ENCODE assay signal across 20 cellular contexts in genomic region chrX:14886252-14886651, GRCh38. TPM values are rescaled to one million over a fixed set of nuclear protein-coding genes. Genes with fewer than 3 reads are reported as not detected.
DNase-seq lines count a peak whose midpoint lies in the region; ATAC-seq, FAIRE-seq and TF ChIP-seq lines count a peak whose summit lies in the region.
"Had no signal": no experiment of that assay in that cellular context is flagged by ENCODE, and none has a peak within 500 bp of the region (broad histone marks: within the 10 kb centered on the region; RNA-seq: fewer than 3 reads in every experiment).

No MANE protein-coding gene starts in this region.

- WGBS in prostate gland: 86% methylated on average over 3 of the region's 3 CpGs

- H3K36me3 ChIP-seq in left lung (no peaks in the 10 kb centered on the region), upper lobe of right lung (no peaks in the 10 kb centered on the region), prostate gland (no peaks in the 10 kb centered on the region)

- FAIRE-seq in GM19239 (lab: Jason Lieb, UNC): peak; percentile 11
- FAIRE-seq: A204.1, D721Med, HTR-8/SVneo had no signal

- TF ChIP-seq CTCF in left lung (IDR thresholded peaks at IDR 0.05): no peak
- no peak for TF ChIP-seq CTCF in upper lobe of right lung (IDR thresholded peaks at IDR 0.05)
- no peak for TF ChIP-seq CTCF in prostate gland (IDR thresholded peaks at IDR 0.05)

- H3K9me3 ChIP-seq in left lung (no peaks in the 10 kb centered on the region), upper lobe of right lung (no peaks in the 10 kb centered on the region), prostate gland (no peaks in the 10 kb centered on the region)
- H3K9me3 ChIP-seq: Caco-2 had no signal

- intact Hi-C loops in left lung (cut with DNase I): no loop called here
- intact Hi-C loops in upper lobe of right lung (cut with DNase I): no loop called here
- intact Hi-C loops in prostate gland (cut with DNase I): no loop called here

- H3K4me1 ChIP-seq in left lung (no peaks in the 10 kb centered on the region), upper lobe of right lung (no peaks in the 10 kb centered on the region), prostate gland (replicated peaks) (no peaks in the 10 kb centered on the region)
- H3K4me1 ChIP-seq: Caco-2 had no signal

- H3K4me3 Mint-ChIP-seq in activated naive CD8-positive, alpha-beta T cell treated with anti-CD3 and anti-CD28 coated beads, Interleukin-2, amount 50 U/mL, for 24 hours: no peak overlapping the region
- H3K4me3 Mint-ChIP-seq in activated naive CD8-positive, alpha-beta T cell treated with anti-CD3 and anti-CD28 coated beads for 36 hours: no peak overlapping the region
- H3K4me3 Mint-ChIP-seq: CD4-positive, alpha-beta T cell; HFFc6 had no signal

- H3K4me3 ChIP-seq in left lung (no peak overlapping the region), upper lobe of right lung (no peak overlapping the region), prostate gland (no peak overlapping the region)

- H3K27ac Mint-ChIP-seq in activated naive CD8-positive, alpha-beta T cell treated with anti-CD3 and anti-CD28 coated beads, Interleukin-2, amount 50 U/mL, for 24 hours: peak overlapping the region; percentile 9
- H3K27ac Mint-ChIP-seq in activated naive CD8-positive, alpha-beta T cell treated with anti-CD3 and anti-CD28 coated beads for 36 hours: no peak overlapping the region
- H3K27ac Mint-ChIP-seq: CD4-positive, alpha-beta T cell; HFFc6 had no signal

- H3K36me3 Mint-ChIP-seq in activated naive CD8-positive, alpha-beta T cell treated with anti-CD3 and anti-CD28 coated beads, Interleukin-2, amount 50 U/mL, for 24 hours (ENCODE audit: low read depth): peaks cover 6% of the 10 kb centered on the region
- peaks cover 15% of the 10 kb centered on the region for H3K36me3 Mint-ChIP-seq in activated naive CD8-positive, alpha-beta T cell treated with anti-CD3 and anti-CD28 coated beads for 36 hours

- H3K27me3 Mint-ChIP-seq in activated naive CD8-positive, alpha-beta T cell treated with anti-CD3 and anti-CD28 coated beads, Interleukin-2, amount 50 U/mL, for 24 hours: no peaks in the 10 kb centered on the region
- no peaks in the 10 kb centered on the region for H3K27me3 Mint-ChIP-seq in activated naive CD8-positive, alpha-beta T cell treated with anti-CD3 and anti-CD28 coated beads for 36 hours
- H3K27me3 Mint-ChIP-seq: CD4-positive, alpha-beta T cell had no signal

- no peaks in the 10 kb centered on the region for H3K9me3 Mint-ChIP-seq in activated naive CD8-positive, alpha-beta T cell treated with anti-CD3 and anti-CD28 coated beads, Interleukin-2, amount 50 U/mL, for 24 hours
- no peaks in the 10 kb centered on the region for H3K9me3 Mint-ChIP-seq in activated naive CD8-positive, alpha-beta T cell treated with anti-CD3 and anti-CD28 coated beads for 36 hours
- H3K9me3 Mint-ChIP-seq: CD4-positive, alpha-beta T cell; HFFc6 had no signal

- no peak for TF ChIP-seq POLR2A in prostate gland (IDR thresholded peaks at IDR 0.05)

- DNase-seq in activated naive CD8-positive, alpha-beta T cell treated with anti-CD3 and anti-CD28 coated beads, Interleukin-2, amount 50 U/mL, for 24 hours: no peak
- no peak for DNase-seq in activated naive CD8-positive, alpha-beta T cell treated with anti-CD3 and anti-CD28 coated beads for 36 hours
- no peak for DNase-seq in GM19239 (ENCODE audit: insufficient read length, low spot score)
- no peak for DNase-seq in left lung
- DNase-seq in upper lobe of right lung: no peak
- no peak for DNase-seq in DMS79 treated with DMSO at 0.1 percent for 48 hours (lab: John Stamatoyannopoulos, UW)
- DNase-seq in prostate gland (ENCODE audit: low spot score): no peak
- DNase-seq: AML-193; Caco-2; CD4-positive, alpha-beta T cell; GDM1; GOT3; H7; HFFc6; IMR-90 had no signal

- H3K27me3 ChIP-seq in left lung (no peaks in the 10 kb centered on the region), upper lobe of right lung (no peaks in the 10 kb centered on the region), prostate gland (replicated peaks; ENCODE audit: insufficient read depth) (no peaks in the 10 kb centered on the region)

- ATAC-seq in activated naive CD8-positive, alpha-beta T cell treated with anti-CD3 and anti-CD28 coated beads, Interleukin-2, amount 50 U/mL, for 24 hours: no peak
- ATAC-seq in left lung (peak; percentile 82), upper lobe of right lung (peak; percentile 78)
- ATAC-seq: HCT116 had no signal

- peaks cover 26% of the 10 kb centered on the region for H3K4me1 Mint-ChIP-seq in activated naive CD8-positive, alpha-beta T cell treated with anti-CD3 and anti-CD28 coated beads, Interleukin-2, amount 50 U/mL, for 24 hours
- peaks cover 15% of the 10 kb centered on the region for H3K4me1 Mint-ChIP-seq in activated naive CD8-positive, alpha-beta T cell treated with anti-CD3 and anti-CD28 coated beads for 36 hours

- no peak overlapping the region for H3K27ac ChIP-seq in left lung
- no peak overlapping the region for H3K27ac ChIP-seq in upper lobe of right lung
- H3K27ac ChIP-seq in prostate gland: no peak overlapping the region
- H3K27ac ChIP-seq: C4-2B had no signal

RNA-seq across cellular contexts. Expression of gene MOSPD2, which starts 13.0 kb away (rescaled TPM):
- 1 to 10 TPM; 9.1 to 9.6 TPM for total RNA-seq in activated naive CD8-positive, alpha-beta T cell treated with anti-CD3 and anti-CD28 coated beads for 36 hours
- total RNA-seq in left lung (10 to 100 TPM; 22.3 to 29.7 TPM), upper lobe of right lung (34.3 TPM), prostate gland (10 to 100 TPM; 12.1 to 23.1 TPM)

RNA-seq across cellular contexts. Expression of gene FANCB, which starts 13.4 kb away (rescaled TPM):
- total RNA-seq in activated naive CD8-positive, alpha-beta T cell treated with anti-CD3 and anti-CD28 coated beads for 36 hours: 10 to 100 TPM; 13.6 to 14.0 TPM
- total RNA-seq in left lung (1 to 10 TPM; 2.5 to 2.6 TPM), upper lobe of right lung (1.2 TPM), prostate gland (1 to 10 TPM; 2.4 to 5.1 TPM)
